Comparison of ENCODE assay signal across 1 cellular context in the genomic region with DNA sequence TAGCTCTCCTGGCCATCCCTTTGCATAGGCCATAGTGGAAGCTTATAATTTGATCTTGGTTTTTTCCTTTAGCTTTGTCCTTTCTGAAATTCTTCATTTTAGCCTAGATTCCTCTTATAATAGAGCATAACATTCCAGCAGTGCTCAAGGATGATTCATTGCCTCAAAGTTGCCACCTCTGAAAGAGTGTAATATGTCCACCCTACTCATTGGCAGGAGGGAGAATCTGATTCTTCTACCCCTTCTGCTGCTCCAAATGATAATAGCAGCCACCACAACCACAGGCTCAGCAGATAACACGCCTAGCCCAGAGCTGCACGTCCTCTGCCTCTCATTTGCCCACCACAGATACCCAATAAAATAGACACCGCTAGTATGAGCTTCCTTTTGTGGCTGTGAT.
TF ChIP-seq lines count a peak whose summit lies in the region.

No MANE protein-coding gene starts in this region.

TF ChIP-seq in IMR-90, 13 proteins besides CTCF, POLR2A, EP300 and RAD21:
- no peak for TF ChIP-seq SMC3 (IDR thresholded peaks at IDR 0.05; ENCODE audit: low read depth, low read length)
